In the genomic region with DNA sequence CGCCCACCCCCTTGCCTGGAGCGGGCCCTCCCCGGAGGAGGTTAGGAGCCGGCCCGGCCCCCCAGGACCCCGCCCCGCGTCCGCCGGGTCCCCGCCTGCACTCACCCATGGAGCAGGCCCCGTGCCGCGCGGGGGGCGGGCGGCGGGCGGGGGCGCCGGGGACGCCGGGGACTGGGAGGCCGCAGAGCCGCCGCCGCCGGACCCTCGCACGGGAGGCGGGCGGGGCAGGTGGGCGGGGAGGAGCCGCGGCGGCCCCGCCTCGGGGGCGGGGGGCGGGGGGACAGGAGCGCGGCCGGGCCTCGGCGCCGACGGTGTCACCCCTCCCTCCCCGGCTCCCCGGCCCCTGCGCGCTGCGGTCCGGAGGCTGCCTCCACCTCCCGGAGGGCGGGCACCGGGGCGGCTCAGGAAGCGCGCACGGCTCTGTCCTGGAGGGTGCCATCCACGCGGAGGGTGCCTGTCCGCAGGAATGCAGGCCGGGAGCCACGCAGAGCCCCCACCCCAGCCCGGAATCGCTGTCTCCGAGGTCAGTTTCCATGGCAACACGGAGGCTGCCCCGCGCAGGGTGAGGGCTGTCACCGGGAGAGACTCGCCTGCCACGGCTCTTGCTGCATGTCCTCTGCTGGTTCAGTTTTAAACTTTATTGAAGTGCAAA, we compare ENCODE assay signal across 9 cellular contexts. TPM values are rescaled to one million over a fixed set of nuclear protein-coding genes. Genes with fewer than 3 reads are reported as not detected.
DNase-seq lines count a peak whose midpoint lies in the region; ATAC-seq and TF ChIP-seq lines count a peak whose summit lies in the region.
"Had no signal": no experiment of that assay in that cellular context is flagged by ENCODE, and none has a peak within 500 bp of the region (broad histone marks: within the 10 kb centered on the region; RNA-seq: fewer than 3 reads in every experiment).

No MANE protein-coding gene starts in this region.

- no peaks in the 10 kb centered on the region for H3F3A ChIP-seq in neural cell (ENCODE audit: insufficient read depth, low read length, poor library complexity, severe bottlenecking)

- H3K79me2 ChIP-seq in neural cell (replicated peaks; ENCODE audit: insufficient read depth, low read length) (no peaks in the 10 kb centered on the region), Karpas-422 (ENCODE audit: low read length) (no peaks in the 10 kb centered on the region)

- no peaks in the 10 kb centered on the region for H3K27me3 ChIP-seq in neural cell (ENCODE audit: insufficient read depth, low read depth, low read length)
- H3K27me3 ChIP-seq in vagina: no peaks in the 10 kb centered on the region
- no peaks in the 10 kb centered on the region for H3K27me3 ChIP-seq in Karpas-422 (ENCODE audit: low read length)

- no peaks in the 10 kb centered on the region for H3K9me3 Mint-ChIP-seq in activated T-helper 1 cell treated with anti-CD3 and anti-CD28 coated beads, Interleukin-12 subunit alpha, Interleukin-12 subunit beta, Interleukin-2, Interleukin-4 antibody, amounts not matched to agents 30 ng/mL and 10 ng/mL and 1 ng/mL, durations not matched to agents 14 hours and 24 hours and 36 hours

- peak overlapping the region; percentile 66 for H3K4me3 Mint-ChIP-seq in activated T-helper 1 cell treated with anti-CD3 and anti-CD28 coated beads, Interleukin-12 subunit alpha, Interleukin-12 subunit beta, Interleukin-2, Interleukin-4 antibody, amounts not matched to agents 30 ng/mL and 10 ng/mL and 1 ng/mL, durations not matched to agents 14 hours and 24 hours and 36 hours

- no peaks in the 10 kb centered on the region for H3K9me3 ChIP-seq in neural cell (ENCODE audit: low read length)
- H3K9me3 ChIP-seq in vagina: no peaks in the 10 kb centered on the region
- no peaks in the 10 kb centered on the region for H3K9me3 ChIP-seq in Karpas-422 (ENCODE audit: low read length)

- no peak for ATAC-seq in HG03520 (IDR thresholded peaks at IDR 0.05; ENCODE audit: unreplicated experiment)

- H3K27ac ChIP-seq in neural cell (ENCODE audit: low read length) (no peak overlapping the region), vagina (peak overlapping the region; percentile 62), Karpas-422 (ENCODE audit: low read length) (no peak overlapping the region)

- no peak for TF ChIP-seq POLR2A in vagina (IDR thresholded peaks at IDR 0.05)

- no peak overlapping the region for H2AFZ ChIP-seq in neural cell (ENCODE audit: low read depth, low read length)
- no peak overlapping the region for H2AFZ ChIP-seq in Karpas-422 (ENCODE audit: low read length)

- H4K20me1 ChIP-seq in neural cell (ENCODE audit: insufficient read depth): no peaks in the 10 kb centered on the region
- H4K20me1 ChIP-seq in Karpas-422 (ENCODE audit: insufficient read depth, low read depth, low read length): no peaks in the 10 kb centered on the region; the same call in 1 of the 2 replicates

- peak; percentile 15 for TF ChIP-seq EP300 in neural cell (conservative IDR thresholded peaks at IDR 0.05; ENCODE audit: poor library complexity, severe bottlenecking)

- H3K9me2 ChIP-seq in neural cell (ENCODE audit: insufficient read depth, low read length) (no peaks in the 10 kb centered on the region), Karpas-422 (replicated peaks; ENCODE audit: insufficient read depth, low read length) (no peaks in the 10 kb centered on the region)

- H3K36me3 Mint-ChIP-seq in activated T-helper 1 cell treated with anti-CD3 and anti-CD28 coated beads, Interleukin-12 subunit alpha, Interleukin-12 subunit beta, Interleukin-2, Interleukin-4 antibody, amounts not matched to agents 30 ng/mL and 10 ng/mL and 1 ng/mL, durations not matched to agents 14 hours and 24 hours and 36 hours (ENCODE audit: low read depth): no peaks in the 10 kb centered on the region

- TF ChIP-seq RAD21 in neural cell (conservative IDR thresholded peaks at IDR 0.05): peak; percentile 16

- intact Hi-C loops in activated T-helper 1 cell treated with anti-CD3 and anti-CD28 coated beads, Interleukin-12 subunit alpha, Interleukin-12 subunit beta, Interleukin-2, Interleukin-4 antibody, amounts not matched to agents 30 ng/mL and 10 ng/mL and 1 ng/mL, durations not matched to agents 14 hours and 24 hours and 36 hours (cut with micrococcal nuclease): no loop called here
- intact Hi-C loops in vagina (cut with DNase I): no loop called here

- peaks cover 26% of the 10 kb centered on the region for H3K4me1 ChIP-seq in vagina
- H3K4me1 ChIP-seq in Karpas-422 (ENCODE audit: low read length): no peaks in the 10 kb centered on the region

- no peaks in the 10 kb centered on the region for H3K36me3 ChIP-seq in neural cell (ENCODE audit: insufficient read depth, low read length)
- H3K36me3 ChIP-seq in vagina: no peaks in the 10 kb centered on the region
- H3K36me3 ChIP-seq in Karpas-422 (ENCODE audit: insufficient read depth, low read length): no peaks in the 10 kb centered on the region

- H3K27me3 Mint-ChIP-seq in activated T-helper 1 cell treated with anti-CD3 and anti-CD28 coated beads, Interleukin-12 subunit alpha, Interleukin-12 subunit beta, Interleukin-2, Interleukin-4 antibody, amounts not matched to agents 30 ng/mL and 10 ng/mL and 1 ng/mL, durations not matched to agents 14 hours and 24 hours and 36 hours (ENCODE audit: insufficient read depth): peaks cover 30% of the 10 kb centered on the region

- H3K4me2 ChIP-seq in neural cell (ENCODE audit: low read length) (no peak overlapping the region), Karpas-422 (ENCODE audit: low read depth, low read length, poor library complexity, severe bottlenecking) (no peak overlapping the region)

- H3K9ac ChIP-seq in neural cell (ENCODE audit: low read length) (peak overlapping the region; percentile 70), Karpas-422 (ENCODE audit: low read length) (no peak overlapping the region)

- peak overlapping the region; percentile 67 for H3K4me3 ChIP-seq in fibroblast of pulmonary artery (replicated peaks; ENCODE audit: low read depth, low read length)
- H3K4me3 ChIP-seq in neural cell (ENCODE audit: low read length): peak overlapping the region; percentile 77
- H3K4me3 ChIP-seq in vagina: peak overlapping the region; percentile 53 to 83
- no peak overlapping the region for H3K4me3 ChIP-seq in Karpas-422 (ENCODE audit: low read length)

- H3K4me1 Mint-ChIP-seq in activated T-helper 1 cell treated with anti-CD3 and anti-CD28 coated beads, Interleukin-12 subunit alpha, Interleukin-12 subunit beta, Interleukin-2, Interleukin-4 antibody, amounts not matched to agents 30 ng/mL and 10 ng/mL and 1 ng/mL, durations not matched to agents 14 hours and 24 hours and 36 hours (ENCODE audit: low read depth): no peaks in the 10 kb centered on the region

- TF ChIP-seq CTCF in fibroblast of pulmonary artery (IDR thresholded peaks at IDR 0.05; ENCODE audit: low read length, missing control alignments) (no peak), neural cell (IDR thresholded peaks at IDR 0.05; ENCODE audit: poor library complexity, severe bottlenecking) (no peak), vagina (IDR thresholded peaks at IDR 0.05) (no peak)

- DNase-seq in ELF-1 (ENCODE audit: low read depth, low spot score) (peak; percentile 69), NCI-H510A treated with DMSO at 0.1 percent for 48 hours (lab: John Stamatoyannopoulos, UW) (peak; percentile 80), fibroblast of pulmonary artery (ENCODE audit: low read depth) (peak; percentile 42), vagina (ENCODE audit: extremely low spot score in 2 of 2) (no peak), Karpas-422 (no peak)
- peak; percentile 25 for DNase-seq in activated T-helper 1 cell treated with anti-CD3 and anti-CD28 coated beads, Interleukin-12 subunit alpha, Interleukin-12 subunit beta, Interleukin-2, Interleukin-4 antibody, amounts not matched to agents 30 ng/mL and 10 ng/mL and 1 ng/mL, durations not matched to agents 14 hours and 24 hours and 36 hours (ENCODE audit: low spot score)

- H3K27ac Mint-ChIP-seq in activated T-helper 1 cell treated with anti-CD3 and anti-CD28 coated beads, Interleukin-12 subunit alpha, Interleukin-12 subunit beta, Interleukin-2, Interleukin-4 antibody, amounts not matched to agents 30 ng/mL and 10 ng/mL and 1 ng/mL, durations not matched to agents 14 hours and 24 hours and 36 hours: no peak overlapping the region

RNA-seq across cellular contexts. Expression of gene PLEKHG5, which starts 5.9 kb away (rescaled TPM):
- 1.8 and 2.2 TPM in 2 replicates for total RNA-seq in activated T-helper 1 cell treated with anti-CD3 and anti-CD28 coated beads, Interleukin-12 subunit alpha, Interleukin-12 subunit beta, Interleukin-2, Interleukin-4 antibody, amounts not matched to agents 30 ng/mL and 10 ng/mL and 1 ng/mL, durations not matched to agents 14 hours and 24 hours and 36 hours
- 24.0 and 28.8 TPM in 2 replicates for polyA plus RNA-seq in neural cell
- 24.1 and 25.4 TPM in 2 replicates for polyA minus RNA-seq in neural cell
- total RNA-seq in vagina: 17.2 TPM
- 0.25 TPM in 1 of 2 replicates, not detected in the other for total RNA-seq in Karpas-422 (2014; rRNA removed; shearing (Covaris generic); ENCODE audit: low replicate concordance)

RNA-seq across cellular contexts. Expression of gene TNFRSF25, which starts 31.4 kb away (rescaled TPM):
- 151 and 158 TPM in 2 replicates for total RNA-seq in activated T-helper 1 cell treated with anti-CD3 and anti-CD28 coated beads, Interleukin-12 subunit alpha, Interleukin-12 subunit beta, Interleukin-2, Interleukin-4 antibody, amounts not matched to agents 30 ng/mL and 10 ng/mL and 1 ng/mL, durations not matched to agents 14 hours and 24 hours and 36 hours
- 52.2 and 68.5 TPM in 2 replicates for polyA plus RNA-seq in neural cell
- 8.0 and 10.0 TPM in 2 replicates for polyA minus RNA-seq in neural cell
- total RNA-seq in vagina: 32.7 TPM
- total RNA-seq in Karpas-422 (2014; rRNA removed; shearing (Covaris generic); ENCODE audit: low replicate concordance): 0.58 TPM in 1 of 2 replicates, not detected in the other

RNA-seq across cellular contexts. Expression of gene NOL9, which starts 57.0 kb away (rescaled TPM):
- total RNA-seq in activated T-helper 1 cell treated with anti-CD3 and anti-CD28 coated beads, Interleukin-12 subunit alpha, Interleukin-12 subunit beta, Interleukin-2, Interleukin-4 antibody, amounts not matched to agents 30 ng/mL and 10 ng/mL and 1 ng/mL, durations not matched to agents 14 hours and 24 hours and 36 hours: 50.4 and 58.9 TPM in 2 replicates
- polyA plus RNA-seq in neural cell: 25.4 and 30.7 TPM in 2 replicates
- polyA minus RNA-seq in neural cell: 42.4 and 44.6 TPM in 2 replicates
- 16.7 TPM for total RNA-seq in vagina
- 25.0 and 37.6 TPM in 2 replicates for total RNA-seq in Karpas-422 (2014; rRNA removed; shearing (Covaris generic); ENCODE audit: low replicate concordance)

RNA-seq across cellular contexts. Expression of gene TAS1R1, which starts 57.8 kb away (rescaled TPM):
- not detected in 2 replicates for total RNA-seq in activated T-helper 1 cell treated with anti-CD3 and anti-CD28 coated beads, Interleukin-12 subunit alpha, Interleukin-12 subunit beta, Interleukin-2, Interleukin-4 antibody, amounts not matched to agents 30 ng/mL and 10 ng/mL and 1 ng/mL, durations not matched to agents 14 hours and 24 hours and 36 hours
- not detected in 2 replicates for polyA plus RNA-seq in neural cell
- not detected in 2 replicates for polyA minus RNA-seq in neural cell
- total RNA-seq in vagina: not detected
- total RNA-seq in Karpas-422 (2014; rRNA removed; shearing (Covaris generic); ENCODE audit: low replicate concordance): not detected in 2 replicates
- total RNA-seq: T-helper 1 cell treated with Interleukin-12 subunit alpha and Interleukin-12 subunit beta and Interleukin-4 antibody, amounts not matched to agents 30 ng/mL and 1 ng/mL, for 36 hours had no signal

Comparison
In these comparisons a context has a peak if more than half of its experiments do, and no peak if none do; other contexts are left out.
1. DNase-seq: peak in ELF-1 (single experiment), NCI-H510A treated with DMSO at 0.1 percent for 48 hours (single experiment), activated T-helper 1 cell treated with anti-CD3 and anti-CD28 coated beads, Interleukin-12 subunit alpha, Interleukin-12 subunit beta, Interleukin-2, Interleukin-4 antibody, amounts not matched to agents 30 ng/mL and 10 ng/mL and 1 ng/mL, durations not matched to agents 14 hours and 24 hours and 36 hours (single experiment) and fibroblast of pulmonary artery (single experiment); none in vagina (0 of 2) and Karpas-422 (single experiment).
2. RNA of gene TNFRSF25, which starts 31.4 kb away (total RNA-seq): 151 to 158 TPM in activated T-helper 1 cell treated with anti-CD3 and anti-CD28 coated beads, Interleukin-12 subunit alpha, Interleukin-12 subunit beta, Interleukin-2, Interleukin-4 antibody, amounts not matched to agents 30 ng/mL and 10 ng/mL and 1 ng/mL, durations not matched to agents 14 hours and 24 hours and 36 hours and 32.7 TPM in vagina (single experiment); 0.58 TPM in Karpas-422; every median in the first group is over 10 times any median in the second.